17 cellular contexts compared by ENCODE assay signal in genomic region chr1:153364766-153365678, GRCh38. TPM values are rescaled to one million over a fixed set of nuclear protein-coding genes. Genes with fewer than 3 reads are reported as not detected.
DNase-seq lines count a peak whose midpoint lies in the region; ATAC-seq and TF ChIP-seq lines count a peak whose summit lies in the region.
"Had no signal": no experiment of that assay in that cellular context is flagged by ENCODE, and none has a peak within 500 bp of the region (broad histone marks: within the 10 kb centered on the region; RNA-seq: fewer than 3 reads in every experiment).

No MANE protein-coding gene starts in this region.

- no peak for ATAC-seq in upper lobe of left lung (ENCODE audit: low FRiP score in 2 of 2)
- ATAC-seq in natural killer cell treated with Interleukin-12 subunit alpha and Interleukin-12 subunit beta and Interleukin-15 and Interleukin-18, amount 100 ng/mL, for 72 hours: no peak
- ATAC-seq: activated CD4-positive, CD25-positive, alpha-beta regulatory T cell treated with anti-CD3 and anti-CD28 coated beads, Interleukin-2, amount 50 U/mL, for 24 hours; Panc1; stimulated activated memory B cell treated with anti-CD40 and anti-IgM and Interleukin-4, amounts not matched to agents 10 μg/mL and 1 μg/mL and 100 μg/mL, for 72 hours had no signal

- H3K4me2 ChIP-seq in mammary epithelial cell (ENCODE audit: insufficient read depth, low read depth, low read length): no peak overlapping the region
- H3K4me2 ChIP-seq: KMS-11 had no signal

- H3K27me3 Mint-ChIP-seq in MCF 10A (ENCODE audit: insufficient read depth, unreplicated experiment): no peaks in the 10 kb centered on the region
- peaks cover 10 to 34% of the 10 kb centered on the region in 2 donors for H3K27me3 Mint-ChIP-seq in natural killer cell treated with Interleukin-12 subunit alpha and Interleukin-12 subunit beta and Interleukin-15 and Interleukin-18, amount 100 ng/mL, for 72 hours

- WGBS in mammary epithelial cell (ENCODE audit: low coverage, missing lambda C conversion rate): 70% methylated on average over 12 of the region's 12 CpGs
- 67 to 74% methylated on average over 12 of the region's 12 CpGs for WGBS in upper lobe of left lung, 2 donors

- H3K4me1 ChIP-seq in mammary epithelial cell (ENCODE audit: insufficient read depth, low read length) (peaks cover 12% of the 10 kb centered on the region), upper lobe of left lung (peaks cover 3 to 15% (median 11%) of the 10 kb centered on the region in 4 donors)

- BruUV-seq in MCF 10A (replicated peaks; lab: Mats Ljungman, UMichigan) (no TSS peak), mammary epithelial cell (replicated peaks; lab: Mats Ljungman, UMichigan) (no TSS peak)

- peaks cover 61% of the 10 kb centered on the region for H3K4me1 Mint-ChIP-seq in MCF 10A (ENCODE audit: insufficient read depth, unreplicated experiment)
- H3K4me1 Mint-ChIP-seq in natural killer cell treated with Interleukin-12 subunit alpha and Interleukin-12 subunit beta and Interleukin-15 and Interleukin-18, amount 100 ng/mL, for 72 hours (ENCODE audit: low read depth in 2 of 2): no peaks in the 10 kb centered on the region
- H3K4me1 Mint-ChIP-seq: stimulated activated memory B cell treated with anti-CD40 and anti-IgM and Interleukin-4, amounts not matched to agents 10 μg/mL and 1 μg/mL and 100 μg/mL, for 72 hours had no signal

- CTCF ChIA-PET in MCF 10A (lab: Yijun Ruan, JAX) (interaction anchor here (0.5 to 28.2 kb wide), 15 partner anchors 8 to 490 kb away, joined by 3 to 1438 read pairs (median 4); partner anchors contain the start of genes S100A12 and S100A9), mammary epithelial cell (lab: Charles Lee; ENCODE audit: low non-redundant PET) (no interaction called here)

- no peak for TF ChIP-seq POLR2A in upper lobe of left lung (IDR thresholded peaks at IDR 0.05)

- H3K36me3 Mint-ChIP-seq in MCF 10A (ENCODE audit: insufficient read depth, unreplicated experiment): peaks cover 18% of the 10 kb centered on the region
- H3K36me3 Mint-ChIP-seq in natural killer cell treated with Interleukin-12 subunit alpha and Interleukin-12 subunit beta and Interleukin-15 and Interleukin-18, amount 100 ng/mL, for 72 hours: no peaks in the 10 kb centered on the region
- H3K36me3 Mint-ChIP-seq: stimulated activated memory B cell treated with anti-CD40 and anti-IgM and Interleukin-4, amounts not matched to agents 10 μg/mL and 1 μg/mL and 100 μg/mL, for 72 hours had no signal

- TF ChIP-seq EP300 in upper lobe of left lung (IDR thresholded peaks at IDR 0.05): no peak

- no peak overlapping the region for H3K9ac ChIP-seq in mammary epithelial cell (ENCODE audit: insufficient read depth, low read length)
- H3K9ac ChIP-seq: KMS-11 had no signal

- H3K27ac Mint-ChIP-seq in MCF 10A (ENCODE audit: low read depth, unreplicated experiment): peak overlapping the region; percentile 46
- no peak overlapping the region for H3K27ac Mint-ChIP-seq in natural killer cell treated with Interleukin-12 subunit alpha and Interleukin-12 subunit beta and Interleukin-15 and Interleukin-18, amount 100 ng/mL, for 72 hours
- H3K27ac Mint-ChIP-seq: stimulated activated memory B cell treated with anti-CD40 and anti-IgM and Interleukin-4, amounts not matched to agents 10 μg/mL and 1 μg/mL and 100 μg/mL, for 72 hours had no signal

- H3K4me3 Mint-ChIP-seq in MCF 10A (ENCODE audit: unreplicated experiment): peak overlapping the region; percentile 17
- H3K4me3 Mint-ChIP-seq in natural killer cell treated with Interleukin-12 subunit alpha and Interleukin-12 subunit beta and Interleukin-15 and Interleukin-18, amount 100 ng/mL, for 72 hours: no peak overlapping the region
- H3K4me3 Mint-ChIP-seq: stimulated activated memory B cell treated with anti-CD40 and anti-IgM and Interleukin-4, amounts not matched to agents 10 μg/mL and 1 μg/mL and 100 μg/mL, for 72 hours had no signal

- in situ Hi-C loops in mammary epithelial cell (cut with MboI; ENCODE audit: low sequenced_read_pairs in 2 of 2): loop anchor here in 1 of 2 donors (5.0 kb wide), 1 partner anchor 37 kb away; no protein-coding TSS in a partner anchor

- DNase-seq in MCF 10A (ENCODE audit: unreplicated experiment) (peak; percentile 95), mammary epithelial cell (no peak), epithelial cell of esophagus (ENCODE audit: low read depth) (peak; percentile 94), upper lobe of left lung (no peak), midbrain (lab: John Stamatoyannopoulos, UW) (no peak)
- DNase-seq in natural killer cell treated with Interleukin-12 subunit alpha and Interleukin-12 subunit beta and Interleukin-15 and Interleukin-18, amount 100 ng/mL, for 72 hours (ENCODE audit: low spot score): no peak
- DNase-seq: NCI-H1436 treated with DMSO at 0.1 percent for 48 hours had no signal

- H3K9me3 Mint-ChIP-seq in MCF 10A (ENCODE audit: unreplicated experiment): no peaks in the 10 kb centered on the region
- H3K9me3 Mint-ChIP-seq in natural killer cell treated with Interleukin-12 subunit alpha and Interleukin-12 subunit beta and Interleukin-15 and Interleukin-18, amount 100 ng/mL, for 72 hours: no peaks in the 10 kb centered on the region
- H3K9me3 Mint-ChIP-seq: stimulated activated memory B cell treated with anti-CD40 and anti-IgM and Interleukin-4, amounts not matched to agents 10 μg/mL and 1 μg/mL and 100 μg/mL, for 72 hours had no signal

- no peak overlapping the region for H2AFZ ChIP-seq in mammary epithelial cell (ENCODE audit: low read depth, low read length)

- H3K9me3 ChIP-seq in mammary epithelial cell (replicated peaks; ENCODE audit: insufficient read depth, low read length) (no peaks in the 10 kb centered on the region), upper lobe of left lung (no peaks in the 10 kb centered on the region)
- H3K9me3 ChIP-seq: vagina had no signal

- H4K20me1 ChIP-seq in mammary epithelial cell (ENCODE audit: insufficient read depth, low read length): no peaks in the 10 kb centered on the region

- no peaks in the 10 kb centered on the region for H3K36me3 ChIP-seq in mammary epithelial cell (ENCODE audit: insufficient read depth, low read length)
- H3K36me3 ChIP-seq in upper lobe of left lung: no peaks in the 10 kb centered on the region
- H3K36me3 ChIP-seq: vagina had no signal

- H3K27me3 ChIP-seq in mammary epithelial cell (ENCODE audit: insufficient read depth, low read length) (no peaks in the 10 kb centered on the region), upper lobe of left lung (no peaks in the 10 kb centered on the region)
- H3K27me3 ChIP-seq: vagina had no signal

- TF ChIP-seq CTCF in MCF 10A (IDR thresholded peaks at IDR 0.05; ENCODE audit: unreplicated experiment): no peak
- TF ChIP-seq CTCF in mammary epithelial cell (conservative IDR thresholded peaks at IDR 0.05 in 1 of 2, IDR thresholded peaks at IDR 0.05 in 1 of 2; ENCODE audit: extremely low read depth in 1 of 2, insufficient read depth in 1 of 2, low read depth in 1 of 2, low read length in 2 of 2): peak in 1 of 2 donors; percentile 2
- peak; percentile 9 for TF ChIP-seq CTCF in epithelial cell of esophagus (IDR thresholded peaks at IDR 0.05; ENCODE audit: insufficient read depth, low read depth, low read length, missing control alignments)
- TF ChIP-seq CTCF in upper lobe of left lung (IDR thresholded peaks at IDR 0.05): no peak

- H3K79me2 ChIP-seq in mammary epithelial cell (ENCODE audit: insufficient read depth, low read length): no peaks in the 10 kb centered on the region

- intact Hi-C loops in MCF 10A (cut with micrococcal nuclease) (no loop called here), mammary epithelial cell (cut with micrococcal nuclease) (no loop called here)

- H3K27ac ChIP-seq in mammary epithelial cell (ENCODE audit: insufficient read depth, low read depth, low read length) (no peak overlapping the region), upper lobe of left lung (peak overlapping the region in 3 of 4 donors; percentile 27 to 60 (median 54))
- H3K27ac ChIP-seq: KMS-11, vagina had no signal

- H3K4me3 ChIP-seq in mammary epithelial cell (replicated peaks in 1 of 3; ENCODE audit: insufficient read depth in 1 of 3, low read depth in 2 of 3, low read length in 3 of 3): no peak overlapping the region
- H3K4me3 ChIP-seq in epithelial cell of esophagus (ENCODE audit: low read length): no peak overlapping the region
- no peak overlapping the region for H3K4me3 ChIP-seq in upper lobe of left lung
- H3K4me3 ChIP-seq: vagina had no signal

- dilution Hi-C loops in mammary epithelial cell (cut with HindIII; ENCODE audit: low sequenced_read_pairs): no loop called here

- POLR2A ChIA-PET in MCF 10A (lab: Yijun Ruan, JAX): interaction anchor here (0.5 to 5.1 kb wide), 15 partner anchors 9 to 626 kb away, joined by 3 to 46 read pairs (median 4); partner anchors contain the start of genes RPS27, S100A12, S100A16 and S100A8

RNA-seq across cellular contexts. Expression of gene S100A9, which starts 7.4 kb away (rescaled TPM):
- total RNA-seq in MCF 10A (2022) (86.4 and 126 TPM in 2 replicates), mammary epithelial cell (100 to 1,000 TPM in 1 of 2 donors, 10 to 100 TPM in 1; 95.5 to 606 TPM), upper lobe of left lung (1,000 to 10,000 TPM in 1 of 6 donors, 100 to 1,000 TPM in 5; 133 to 1,125 (median 606) TPM)
- 694 TPM for polyA plus RNA-seq in mammary epithelial cell
- 47.9 TPM for polyA minus RNA-seq in mammary epithelial cell
- total RNA-seq in natural killer cell treated with Interleukin-12 subunit alpha and Interleukin-12 subunit beta and Interleukin-15 and Interleukin-18, amount 100 ng/mL, for 72 hours: 10 to 100 TPM in 1 of 2 donors, 1 to 10 TPM in 1; 4.8 to 13.7 TPM
- total RNA-seq: A673, fibroblast of villous mesenchyme had no signal

RNA-seq across cellular contexts. Expression of gene S100A12, which starts 10.4 kb away (rescaled TPM):
- total RNA-seq in MCF 10A (2022) (not detected in 2 replicates), mammary epithelial cell (under 1 TPM in 1 of 2 donors, not detected in 1; 0.66 TPM), upper lobe of left lung (10 to 100 TPM in 5 of 6 donors, 1 to 10 TPM in 1; 5.2 to 75.7 (median 32.1) TPM)
- polyA plus RNA-seq in mammary epithelial cell: 1.0 TPM
- not detected for polyA minus RNA-seq in mammary epithelial cell
- total RNA-seq in natural killer cell treated with Interleukin-12 subunit alpha and Interleukin-12 subunit beta and Interleukin-15 and Interleukin-18, amount 100 ng/mL, for 72 hours: not detected
- total RNA-seq: A673; fibroblast of villous mesenchyme; NCI-H460; T-helper 1 cell treated with Interleukin-12 subunit alpha and Interleukin-12 subunit beta and Interleukin-4 antibody, amounts not matched to agents 30 ng/mL and 1 ng/mL, for 36 hours had no signal

RNA-seq across cellular contexts. Expression of gene PGLYRP4, which starts 16.4 kb away (rescaled TPM):
- total RNA-seq in MCF 10A (2022) (not detected in 2 replicates), mammary epithelial cell (under 1 TPM; 0.17 to 0.87 TPM), upper lobe of left lung (not detected)
- polyA plus RNA-seq in mammary epithelial cell: 0.11 TPM
- not detected for polyA minus RNA-seq in mammary epithelial cell
- total RNA-seq in natural killer cell treated with Interleukin-12 subunit alpha and Interleukin-12 subunit beta and Interleukin-15 and Interleukin-18, amount 100 ng/mL, for 72 hours: not detected
- total RNA-seq: A673; fibroblast of villous mesenchyme; mesenteric fat pad; NCI-H460; T-helper 1 cell treated with Interleukin-12 subunit alpha and Interleukin-12 subunit beta and Interleukin-4 antibody, amounts not matched to agents 30 ng/mL and 1 ng/mL, for 36 hours had no signal

RNA-seq across cellular contexts. Expression of gene S100A8, which starts 25.9 kb away (rescaled TPM):
- 46.9 and 80.4 TPM in 2 replicates for total RNA-seq in MCF 10A (2022)
- 100 to 1,000 TPM in 1 of 2 donors, 1 to 10 TPM in 1; 4.0 to 363 TPM for total RNA-seq in mammary epithelial cell
- 133 TPM for polyA plus RNA-seq in mammary epithelial cell
- polyA minus RNA-seq in mammary epithelial cell: 9.8 TPM
- total RNA-seq in upper lobe of left lung: 100 to 1,000 TPM in 4 of 6 donors, 10 to 100 TPM in 2; 49.2 to 842 (median 194) TPM
- total RNA-seq in natural killer cell treated with Interleukin-12 subunit alpha and Interleukin-12 subunit beta and Interleukin-15 and Interleukin-18, amount 100 ng/mL, for 72 hours: 1 to 10 TPM in 1 of 2 donors, not detected in 1; 1.8 TPM
- total RNA-seq: A673; fibroblast of villous mesenchyme; NCI-H460; T-helper 1 cell treated with Interleukin-12 subunit alpha and Interleukin-12 subunit beta and Interleukin-4 antibody, amounts not matched to agents 30 ng/mL and 1 ng/mL, for 36 hours had no signal

RNA-seq across cellular contexts. Expression of gene S100A7A, which starts 51.3 kb away (rescaled TPM):
- total RNA-seq in MCF 10A (2022) (not detected in 2 replicates), mammary epithelial cell (not detected), upper lobe of left lung (not detected)
- polyA plus RNA-seq in mammary epithelial cell: not detected
- not detected for polyA minus RNA-seq in mammary epithelial cell
- total RNA-seq in natural killer cell treated with Interleukin-12 subunit alpha and Interleukin-12 subunit beta and Interleukin-15 and Interleukin-18, amount 100 ng/mL, for 72 hours: not detected
- total RNA-seq: A673; fibroblast of villous mesenchyme; mesenteric fat pad; NCI-H460; T-helper 1 cell treated with Interleukin-12 subunit alpha and Interleukin-12 subunit beta and Interleukin-4 antibody, amounts not matched to agents 30 ng/mL and 1 ng/mL, for 36 hours; vagina had no signal

Comparison
In these comparisons a context has a peak if more than half of its experiments do, and no peak if none do; other contexts are left out.
1. DNase-seq: peak in MCF 10A (single experiment) and epithelial cell of esophagus (single experiment); none in mammary epithelial cell (single experiment), upper lobe of left lung (0 of 2), natural killer cell treated with Interleukin-12 subunit alpha and Interleukin-12 subunit beta and Interleukin-15 and Interleukin-18, amount 100 ng/mL, for 72 hours (single experiment) and midbrain (single experiment).